Comparison of ENCODE assay signal across 18 cellular contexts in genomic region chr3:128352326-128352725, GRCh38.
"Had no signal": no experiment of that assay in that cellular context is flagged by ENCODE, and none has a peak within 500 bp of the region (broad histone marks: within the 10 kb centered on the region; RNA-seq: fewer than 3 reads in every experiment).

No MANE protein-coding gene starts in this region.

- DNase-seq: cerebellar nuclear complex; cortex of kidney; effector memory CD8-positive, alpha-beta T cell; left ventricle myocardium superior; lower lobe of right lung; mesenchymal stem cell; mucosa of descending colon; naive B cell; stimulated activated CD4-positive, alpha-beta T cell treated with anti-CD3 and anti-CD28 coated beads, Interleukin-2, amount 100 ng/mL, for 24 hours; stimulated activated CD4-positive, alpha-beta T cell treated with anti-CD3 and anti-CD28 coated beads, Interleukin-4, amount 100 ng/mL, for 24 hours; stimulated activated naive CD4-positive, alpha-beta T cell treated with Interleukin-2 at 50 U/mL for 16 hours; stomach; thyroid gland had no signal

- H3K27me3 ChIP-seq: ovary, right lobe of liver, stomach, thyroid gland had no signal

- H3K4me2 ChIP-seq: smooth muscle cell had no signal

- H3K4me3 ChIP-seq: lower lobe of right lung, mucosa of descending colon, ovary, right lobe of liver, smooth muscle cell, stomach, thyroid gland had no signal

- ATAC-seq: effector memory CD8-positive, alpha-beta T cell; left ventricle myocardium superior; lower lobe of right lung; mucosa of descending colon; natural killer cell treated with Interleukin-12 subunit alpha and Interleukin-12 subunit beta and Interleukin-15 and Interleukin-18, amount 100 ng/mL, for 72 hours; right lobe of liver; stimulated activated effector memory CD8-positive, alpha-beta T cell treated with anti-CD3 and anti-CD28 coated beads, Interleukin-12 subunit alpha, Interleukin-12 subunit beta, amount 100 ng/mL, for 72 hours had no signal

- H3K27ac ChIP-seq: lower lobe of right lung, ovary, right lobe of liver, stomach, thyroid gland had no signal

- H3K9me3 ChIP-seq: lower lobe of right lung, mucosa of descending colon, ovary, right lobe of liver, stomach, thyroid gland had no signal

- H3K36me3 ChIP-seq: ovary, right lobe of liver, thyroid gland had no signal
